Comparison of ENCODE assay signal across 16 cellular contexts in genomic region chr10:24784061-24784460, GRCh38.
"Had no signal": no experiment of that assay in that cellular context is flagged by ENCODE, and none has a peak within 500 bp of the region (broad histone marks: within the 10 kb centered on the region; RNA-seq: fewer than 3 reads in every experiment).

No MANE protein-coding gene starts in this region.

- H3K4me3 ChIP-seq: heart right ventricle, psoas muscle, suprapubic skin had no signal

- H3K36me3 ChIP-seq: heart right ventricle, suprapubic skin had no signal

- H3K36me3 Mint-ChIP-seq: naive thymus-derived CD8-positive, alpha-beta T cell had no signal

- H3K9me3 Mint-ChIP-seq: central memory CD8-positive, alpha-beta T cell had no signal

- H3K9me3 ChIP-seq: heart right ventricle, psoas muscle, suprapubic skin had no signal

- H3K27ac Mint-ChIP-seq: activated CD4-positive, alpha-beta T cell treated with anti-CD3 and anti-CD28 coated beads, Interleukin-2, amount 10 ng/mL, durations not matched to agents 7 days and 5 days; activated naive CD8-positive, alpha-beta T cell treated with anti-CD3 and anti-CD28 coated beads, Interleukin-2, amount 50 U/mL, for 24 hours had no signal

- ATAC-seq: activated naive CD8-positive, alpha-beta T cell treated with anti-CD3 and anti-CD28 coated beads, Interleukin-2, amount 50 U/mL, for 24 hours; esophagus mucosa; heart right ventricle; naive thymus-derived CD8-positive, alpha-beta T cell; psoas muscle had no signal

- H3K27me3 Mint-ChIP-seq: activated CD4-positive, alpha-beta T cell treated with anti-CD3 and anti-CD28 coated beads, Interleukin-2, amount 10 ng/mL, durations not matched to agents 7 days and 5 days; activated naive CD8-positive, alpha-beta T cell treated with anti-CD3 and anti-CD28 coated beads, Interleukin-2, amount 50 U/mL, for 24 hours; central memory CD8-positive, alpha-beta T cell; naive thymus-derived CD8-positive, alpha-beta T cell had no signal

- H3K4me1 ChIP-seq: heart right ventricle, psoas muscle, suprapubic skin had no signal

- H3K4me3 Mint-ChIP-seq: activated CD4-positive, alpha-beta T cell treated with anti-CD3 and anti-CD28 coated beads, Interleukin-2, amount 10 ng/mL, durations not matched to agents 7 days and 5 days; activated naive CD8-positive, alpha-beta T cell treated with anti-CD3 and anti-CD28 coated beads, Interleukin-2, amount 50 U/mL, for 24 hours; central memory CD8-positive, alpha-beta T cell; naive thymus-derived CD8-positive, alpha-beta T cell had no signal

- H3K4me1 Mint-ChIP-seq: activated CD4-positive, alpha-beta T cell treated with anti-CD3 and anti-CD28 coated beads, Interleukin-2, amount 10 ng/mL, durations not matched to agents 7 days and 5 days; activated naive CD8-positive, alpha-beta T cell treated with anti-CD3 and anti-CD28 coated beads, Interleukin-2, amount 50 U/mL, for 24 hours; central memory CD8-positive, alpha-beta T cell had no signal

- DNase-seq: activated CD4-positive, alpha-beta T cell treated with anti-CD3 and anti-CD28 coated beads, Interleukin-2, amount 10 ng/mL, durations not matched to agents 7 days and 5 days; activated CD4-positive, CD25-positive, alpha-beta regulatory T cell; activated CD8-positive, alpha-beta memory T cell treated with anti-CD3 and anti-CD28 coated beads for 24 hours; activated naive CD4-positive, alpha-beta T cell treated with Interleukin-2 at 50 U/mL for 16 hours; activated naive CD8-positive, alpha-beta T cell treated with anti-CD3 and anti-CD28 coated beads, Interleukin-2, amount 50 U/mL, for 24 hours; dermis blood vessel endothelial cell; heart right ventricle; kidney; naive thymus-derived CD8-positive, alpha-beta T cell; psoas muscle; stimulated activated CD4-positive, alpha-beta T cell treated with anti-CD3 and anti-CD28 coated beads, Interleukin-12 subunit alpha, Interleukin-12 subunit beta, amount 100 ng/mL, for 4 hours; stimulated activated naive CD4-positive, alpha-beta T cell; T-helper 2 cell had no signal

- H3K27me3 ChIP-seq: suprapubic skin had no signal

- H3K27ac ChIP-seq: heart right ventricle, psoas muscle, suprapubic skin had no signal
